Comparison of ENCODE assay signal across 1 cellular context in genomic region chr6:5085638-5086293, GRCh38.
TF ChIP-seq lines count a peak whose summit lies in the region.

No MANE protein-coding gene starts in this region.

TF ChIP-seq in HEK293, 187 proteins besides CTCF, POLR2A, EP300 and RAD21 (continued from another document):
- TF ChIP-seq EGR2 (tag by site-specific recombination; IDR thresholded peaks at IDR 0.05; ENCODE audit: low read depth) (peak; percentile 23; the same call in 1 of the 2 replicates), ZBTB20 (tag by site-specific recombination; IDR thresholded peaks at IDR 0.05) (peak; percentile 55; the same call in 1 of the 2 replicates), ZNF394 (tag by site-specific recombination; IDR thresholded peaks at IDR 0.05; ENCODE audit: borderline replicate concordance) (peak; percentile 30; the same call in 1 of the 2 replicates), SCRT1 (tag by site-specific recombination; IDR thresholded peaks at IDR 0.05; ENCODE audit: borderline replicate concordance) (peak; percentile 77), GFI1B (tag by site-specific recombination; IDR thresholded peaks at IDR 0.05) (no peak), KLF9 (tag by site-specific recombination; IDR thresholded peaks at IDR 0.05; ENCODE audit: low read depth) (peak; percentile 54; the same call in 1 of the 2 replicates), ZNF600 (tag by site-specific recombination; IDR thresholded peaks at IDR 0.05) (no peak), ZNF37A (tag by site-specific recombination; IDR thresholded peaks at IDR 0.05) (no peak), ZBTB26 (tag by site-specific recombination; optimal IDR thresholded peaks at IDR 0.05) (peak; percentile 77)
TF ChIP-seq in HEK293: peak in this region for 12.
